ENCODE assay signal across 12 cellular contexts in the genomic region with DNA sequence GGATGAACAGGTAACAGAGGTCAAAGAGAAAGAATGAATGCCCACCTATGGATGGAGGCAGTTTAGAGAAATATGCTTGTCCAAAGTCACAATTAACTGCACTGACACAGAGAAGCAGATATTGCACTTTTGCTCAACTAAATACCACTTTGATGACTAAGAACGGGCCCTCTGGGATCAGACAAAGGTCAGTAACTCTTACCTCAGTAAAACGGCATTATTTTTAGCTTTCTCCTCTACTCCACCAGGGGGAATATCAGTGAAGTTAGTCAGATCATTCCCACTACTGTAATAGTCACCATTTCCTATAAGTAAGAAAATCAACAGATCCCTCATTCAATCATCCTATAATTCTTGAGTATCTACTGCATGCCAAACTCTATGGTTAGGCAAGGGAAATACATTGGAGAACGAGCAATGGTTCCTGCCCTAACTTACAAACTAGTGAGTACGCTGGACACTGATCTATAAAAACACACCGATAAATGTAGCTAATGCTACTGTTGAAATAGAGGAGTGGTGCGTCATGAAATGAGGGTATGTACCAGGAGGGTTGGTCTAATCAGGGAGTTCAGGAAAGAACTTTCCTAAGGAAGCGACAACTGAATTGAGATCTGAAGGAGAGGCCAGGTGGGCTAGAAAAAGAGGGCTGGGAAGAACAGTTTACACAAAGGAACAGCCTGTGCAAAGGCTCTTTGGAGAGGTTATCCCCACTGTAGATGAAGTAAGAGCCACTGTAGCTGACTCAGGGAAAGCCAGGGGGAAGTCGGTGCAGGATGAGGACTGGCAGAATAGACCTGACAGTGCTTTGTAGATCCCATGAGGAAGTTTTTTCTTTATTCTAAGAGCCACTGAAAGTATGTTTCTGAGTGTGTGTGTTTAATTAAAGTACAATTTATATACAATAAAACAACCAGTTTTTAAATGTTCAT. TPM values are rescaled to one million over a fixed set of nuclear protein-coding genes. Genes with fewer than 3 reads are reported as not detected.
A peak's percentile ranks its signal among the peaks of the same experiment; 100 is the strongest.
DNase-seq lines count a peak whose midpoint lies in the region; ATAC-seq and TF ChIP-seq lines count a peak whose summit lies in the region.
"Had no signal": no experiment of that assay in that cellular context is flagged by ENCODE, and none has a peak within 500 bp of the region (broad histone marks: within the 10 kb centered on the region; RNA-seq: fewer than 3 reads in every experiment).

No MANE protein-coding gene starts in this region.

- CTCF ChIA-PET in activated CD4-positive, alpha-beta T cell treated with anti-CD3 and anti-CD28 coated beads for 36 hours (lab: Charles Lee), result interaction anchor here (1.8 kb wide), 1 partner anchor 30 kb away, joined by 7 read pairs; no protein-coding TSS in a partner anchor
- CTCF ChIA-PET in CD4-positive, alpha-beta memory T cell (lab: Charles Lee; ENCODE audit: partially characterized antibody), result interaction anchor here (1.3 kb wide), 1 partner anchor 29 kb away, joined by 4 read pairs; no protein-coding TSS in a partner anchor

- ATAC-seq in activated CD4-positive, alpha-beta T cell treated with anti-CD3 and anti-CD28 coated beads for 36 hours, result peak; percentile 55
- ATAC-seq in left ventricle myocardium superior (peak; percentile 70), GM19395 (IDR thresholded peaks at IDR 0.05; ENCODE audit: unreplicated experiment) (no peak)

- TF ChIP-seq POLR2A in esophagus squamous epithelium (IDR thresholded peaks at IDR 0.05), result no peak

- H3K9me3 Mint-ChIP-seq in activated CD4-positive, alpha-beta T cell treated with anti-CD3 and anti-CD28 coated beads for 36 hours (ENCODE audit: low read depth), result no peaks in the 10 kb centered on the region
- H3K9me3 Mint-ChIP-seq in activated naive CD8-positive, alpha-beta T cell treated with anti-CD3 and anti-CD28 coated beads for 36 hours, result no peaks in the 10 kb centered on the region
- H3K9me3 Mint-ChIP-seq in stimulated activated naive CD8-positive, alpha-beta T cell treated with anti-CD3 and anti-CD28 coated beads, Interleukin-15, Interleukin-2, amounts not matched to agents 100 ng/mL and 50 ng/mL, for 24 hours, result no peaks in the 10 kb centered on the region
- no peaks in the 10 kb centered on the region for H3K9me3 Mint-ChIP-seq in CD4-positive, alpha-beta memory T cell

- POLR2A ChIA-PET in activated CD4-positive, alpha-beta T cell treated with anti-CD3 and anti-CD28 coated beads for 36 hours (lab: Charles Lee), result no interaction called here
- POLR2A ChIA-PET in CD4-positive, alpha-beta memory T cell (lab: Charles Lee; ENCODE audit: partially characterized antibody), result interaction anchor here (1.8 kb wide), 1 partner anchor 9 kb away, joined by 10 read pairs; the partner anchor contains the start of gene ECI2

- no peaks in the 10 kb centered on the region for H3K9me3 ChIP-seq in esophagus squamous epithelium
- H3K9me3 ChIP-seq in CD4-positive, alpha-beta memory T cell (ENCODE audit: control insufficient read depth in 1 of 2, low read length in 2 of 2), result no peaks in the 10 kb centered on the region
- H3K9me3 ChIP-seq: SJCRH30 had no signal

- intact Hi-C loops in activated CD4-positive, alpha-beta T cell treated with anti-CD3 and anti-CD28 coated beads for 36 hours (cut with DNase I, micrococcal nuclease), result no loop called here
- intact Hi-C loops in left ventricle myocardium superior (cut with micrococcal nuclease), result loop anchor here (10.0 kb wide), 1 partner anchor 81 kb away; no protein-coding TSS in a partner anchor
- intact Hi-C loops in esophagus squamous epithelium (cut with DNase I), result no loop called here
- intact Hi-C loops in CD4-positive, alpha-beta memory T cell (cut with micrococcal nuclease), result no loop called here

- H3K4me1 Mint-ChIP-seq in activated CD4-positive, alpha-beta T cell treated with anti-CD3 and anti-CD28 coated beads for 36 hours, result peaks cover 7% of the 10 kb centered on the region
- H3K4me1 Mint-ChIP-seq in activated naive CD8-positive, alpha-beta T cell treated with anti-CD3 and anti-CD28 coated beads for 36 hours, result peaks cover 6% of the 10 kb centered on the region
- H3K4me1 Mint-ChIP-seq in stimulated activated naive CD8-positive, alpha-beta T cell treated with anti-CD3 and anti-CD28 coated beads, Interleukin-15, Interleukin-2, amounts not matched to agents 100 ng/mL and 50 ng/mL, for 24 hours (ENCODE audit: low read depth), result peaks cover 9% of the 10 kb centered on the region
- H3K4me1 Mint-ChIP-seq in CD4-positive, alpha-beta memory T cell, result peaks cover 0 to 2% (median 0%) of the 10 kb centered on the region in 4 donors

- H3K36me3 ChIP-seq in esophagus squamous epithelium, result peaks cover 0 to 100% (median 29%) of the 10 kb centered on the region in 3 donors
- H3K36me3 ChIP-seq in CD4-positive, alpha-beta memory T cell (ENCODE audit: insufficient read depth, low read length), result peaks cover 66% of the 10 kb centered on the region

- H3K4me3 ChIP-seq in esophagus squamous epithelium, result no peak overlapping the region
- H3K4me3 ChIP-seq in CD4-positive, alpha-beta memory T cell (ENCODE audit: low read length in 2 of 2), result no peak overlapping the region
- H3K4me3 ChIP-seq: SJCRH30 had no signal

- WGBS in esophagus squamous epithelium, 2 donors, result 79 to 80% methylated on average over 8 of the region's 8 CpGs

- peaks cover 52% of the 10 kb centered on the region for H3K36me3 Mint-ChIP-seq in activated CD4-positive, alpha-beta T cell treated with anti-CD3 and anti-CD28 coated beads for 36 hours (ENCODE audit: low read depth)
- H3K36me3 Mint-ChIP-seq in activated naive CD8-positive, alpha-beta T cell treated with anti-CD3 and anti-CD28 coated beads for 36 hours, result peaks cover 40% of the 10 kb centered on the region
- peaks cover 65% of the 10 kb centered on the region for H3K36me3 Mint-ChIP-seq in stimulated activated naive CD8-positive, alpha-beta T cell treated with anti-CD3 and anti-CD28 coated beads, Interleukin-15, Interleukin-2, amounts not matched to agents 100 ng/mL and 50 ng/mL, for 24 hours (ENCODE audit: low read depth)
- H3K36me3 Mint-ChIP-seq in CD4-positive, alpha-beta memory T cell, result peaks cover 72 to 74% of the 10 kb centered on the region in 2 donors

- no peaks in the 10 kb centered on the region for H3K27me3 ChIP-seq in esophagus squamous epithelium
- H3K27me3 ChIP-seq in CD4-positive, alpha-beta memory T cell (ENCODE audit: insufficient read depth, low read length), result no peaks in the 10 kb centered on the region
- H3K27me3 ChIP-seq: SJCRH30 had no signal

- no peaks in the 10 kb centered on the region for H3K27me3 Mint-ChIP-seq in activated CD4-positive, alpha-beta T cell treated with anti-CD3 and anti-CD28 coated beads for 36 hours
- no peaks in the 10 kb centered on the region for H3K27me3 Mint-ChIP-seq in activated naive CD8-positive, alpha-beta T cell treated with anti-CD3 and anti-CD28 coated beads for 36 hours
- H3K27me3 Mint-ChIP-seq in stimulated activated naive CD8-positive, alpha-beta T cell treated with anti-CD3 and anti-CD28 coated beads, Interleukin-15, Interleukin-2, amounts not matched to agents 100 ng/mL and 50 ng/mL, for 24 hours, result no peaks in the 10 kb centered on the region
- no peaks in the 10 kb centered on the region for H3K27me3 Mint-ChIP-seq in CD4-positive, alpha-beta memory T cell

- H3K27ac Mint-ChIP-seq in activated CD4-positive, alpha-beta T cell treated with anti-CD3 and anti-CD28 coated beads for 36 hours, result no peak overlapping the region
- H3K27ac Mint-ChIP-seq in activated naive CD8-positive, alpha-beta T cell treated with anti-CD3 and anti-CD28 coated beads for 36 hours, result peak overlapping the region; percentile 49
- peak overlapping the region; percentile 22 for H3K27ac Mint-ChIP-seq in stimulated activated naive CD8-positive, alpha-beta T cell treated with anti-CD3 and anti-CD28 coated beads, Interleukin-15, Interleukin-2, amounts not matched to agents 100 ng/mL and 50 ng/mL, for 24 hours
- peak overlapping the region in 3 of 7 donors; percentile 18 to 48 (median 28) for H3K27ac Mint-ChIP-seq in CD4-positive, alpha-beta memory T cell

- no peak for DNase-seq in activated CD4-positive, alpha-beta T cell treated with anti-CD3 and anti-CD28 coated beads for 36 hours
- DNase-seq in activated CD4-positive, alpha-beta T cell treated with anti-CD3 and anti-CD28 coated beads for 1 hour, result no peak
- DNase-seq in activated naive CD8-positive, alpha-beta T cell treated with anti-CD3 and anti-CD28 coated beads for 36 hours, result no peak
- DNase-seq in left ventricle myocardium superior, result no peak
- no peak for DNase-seq in esophagus squamous epithelium (lab: John Stamatoyannopoulos, UW)
- no peak for DNase-seq in CD4-positive, alpha-beta memory T cell
- DNase-seq: activated naive CD4-positive, alpha-beta T cell treated with Interleukin-2 at 50 U/mL for 16 hours; AML-193; midbrain; SJCRH30 had no signal

- H3K4me1 ChIP-seq in esophagus squamous epithelium, result no peaks in the 10 kb centered on the region
- no peaks in the 10 kb centered on the region for H3K4me1 ChIP-seq in CD4-positive, alpha-beta memory T cell (ENCODE audit: insufficient read depth, low read length)
- H3K4me1 ChIP-seq: SJCRH30 had no signal

- TF ChIP-seq CTCF in esophagus squamous epithelium (IDR thresholded peaks at IDR 0.05), result peak in 1 of 6 experiments; percentile 24

- H3K4me3 Mint-ChIP-seq in activated CD4-positive, alpha-beta T cell treated with anti-CD3 and anti-CD28 coated beads for 36 hours, result no peak overlapping the region
- H3K4me3 Mint-ChIP-seq in activated naive CD8-positive, alpha-beta T cell treated with anti-CD3 and anti-CD28 coated beads for 36 hours, result no peak overlapping the region
- H3K4me3 Mint-ChIP-seq in stimulated activated naive CD8-positive, alpha-beta T cell treated with anti-CD3 and anti-CD28 coated beads, Interleukin-15, Interleukin-2, amounts not matched to agents 100 ng/mL and 50 ng/mL, for 24 hours, result no peak overlapping the region
- H3K4me3 Mint-ChIP-seq in CD4-positive, alpha-beta memory T cell, result no peak overlapping the region

- no peak overlapping the region for H3K27ac ChIP-seq in esophagus squamous epithelium
- H3K27ac ChIP-seq in CD4-positive, alpha-beta memory T cell (ENCODE audit: low read depth, low read length), result no peak overlapping the region
- H3K27ac ChIP-seq: SJCRH30 had no signal

RNA-seq across cellular contexts. Expression of gene ECI2, which starts 9.2 kb away (rescaled TPM):
- 10 to 100 TPM; 38.4 to 40.1 TPM for total RNA-seq in activated CD4-positive, alpha-beta T cell treated with anti-CD3 and anti-CD28 coated beads for 36 hours
- total RNA-seq in activated naive CD8-positive, alpha-beta T cell treated with anti-CD3 and anti-CD28 coated beads for 36 hours, result 10 to 100 TPM; 45.0 to 46.9 TPM
- 157 TPM for total RNA-seq in left ventricle myocardium superior
- 10 to 100 TPM; 11.7 to 38.0 (median 19.1) TPM for total RNA-seq in esophagus squamous epithelium
- total RNA-seq in CD4-positive, alpha-beta memory T cell, result 10 to 100 TPM; 53.9 to 59.8 TPM
- polyA plus RNA-seq in CD4-positive, alpha-beta memory T cell, result 10 to 100 TPM; 66.1 to 68.6 TPM

RNA-seq across cellular contexts. Expression of gene FAM217A, which starts 47.3 kb away (rescaled TPM):
- not detected for total RNA-seq in activated CD4-positive, alpha-beta T cell treated with anti-CD3 and anti-CD28 coated beads for 36 hours
- not detected for total RNA-seq in activated naive CD8-positive, alpha-beta T cell treated with anti-CD3 and anti-CD28 coated beads for 36 hours
- total RNA-seq in left ventricle myocardium superior (not detected), esophagus squamous epithelium (not detected)
- total RNA-seq in CD4-positive, alpha-beta memory T cell, result not detected
- polyA plus RNA-seq in CD4-positive, alpha-beta memory T cell, result not detected
- total RNA-seq: SJCRH30 had no signal
